In the genomic region with DNA sequence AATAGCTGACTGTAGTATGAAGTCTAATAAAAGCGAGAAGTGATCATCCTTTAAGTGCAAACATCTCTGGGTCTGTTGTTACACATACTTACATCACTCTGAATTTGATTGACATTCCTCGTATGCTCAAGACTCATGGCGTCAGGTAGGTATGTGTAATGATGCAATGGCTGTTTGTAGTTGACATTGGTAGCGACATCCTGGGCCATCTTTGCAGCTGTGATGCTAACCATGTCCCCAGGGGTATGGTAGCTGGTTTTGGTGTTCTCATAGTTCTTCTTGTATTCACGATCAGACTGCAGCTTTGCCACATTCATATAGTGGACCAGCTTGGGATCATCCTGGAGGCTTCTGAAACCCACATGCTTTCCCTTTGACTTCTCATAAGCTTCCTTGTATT, we compare ENCODE assay signal across 1 cellular context.
TF ChIP-seq lines count a peak whose summit lies in the region.

No MANE protein-coding gene starts in this region.

TF ChIP-seq in K562, 482 proteins besides CTCF, POLR2A, EP300 and RAD21 (continued from another document and continues in another):
- TF ChIP-seq, protein P1, sequence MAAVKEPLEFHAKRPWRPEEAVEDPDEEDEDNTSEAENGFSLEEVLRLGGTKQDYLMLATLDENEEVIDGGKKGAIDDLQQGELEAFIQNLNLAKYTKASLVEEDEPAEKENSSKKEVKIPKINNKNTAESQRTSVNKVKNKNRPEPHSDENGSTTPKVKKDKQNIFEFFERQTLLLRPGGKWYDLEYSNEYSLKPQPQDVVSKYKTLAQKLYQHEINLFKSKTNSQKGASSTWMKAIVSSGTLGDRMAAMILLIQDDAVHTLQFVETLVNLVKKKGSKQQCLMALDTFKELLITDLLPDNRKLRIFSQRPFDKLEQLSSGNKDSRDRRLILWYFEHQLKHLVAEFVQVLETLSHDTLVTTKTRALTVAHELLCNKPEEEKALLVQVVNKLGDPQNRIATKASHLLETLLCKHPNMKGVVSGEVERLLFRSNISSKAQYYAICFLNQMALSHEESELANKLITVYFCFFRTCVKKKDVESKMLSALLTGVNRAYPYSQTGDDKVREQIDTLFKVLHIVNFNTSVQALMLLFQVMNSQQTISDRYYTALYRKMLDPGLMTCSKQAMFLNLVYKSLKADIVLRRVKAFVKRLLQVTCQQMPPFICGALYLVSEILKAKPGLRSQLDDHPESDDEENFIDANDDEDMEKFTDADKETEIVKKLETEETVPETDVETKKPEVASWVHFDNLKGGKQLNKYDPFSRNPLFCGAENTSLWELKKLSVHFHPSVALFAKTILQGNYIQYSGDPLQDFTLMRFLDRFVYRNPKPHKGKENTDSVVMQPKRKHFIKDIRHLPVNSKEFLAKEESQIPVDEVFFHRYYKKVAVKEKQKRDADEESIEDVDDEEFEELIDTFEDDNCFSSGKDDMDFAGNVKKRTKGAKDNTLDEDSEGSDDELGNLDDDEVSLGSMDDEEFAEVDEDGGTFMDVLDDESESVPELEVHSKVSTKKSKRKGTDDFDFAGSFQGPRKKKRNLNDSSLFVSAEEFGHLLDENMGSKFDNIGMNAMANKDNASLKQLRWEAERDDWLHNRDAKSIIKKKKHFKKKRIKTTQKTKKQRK (IDR thresholded peaks at IDR 0.05; ENCODE audit: borderline replicate concordance, low read depth, low read length) = no peak
- peak; percentile 90 for TF ChIP-seq ATF7 (IDR thresholded peaks at IDR 0.05)
- TF ChIP-seq, protein P2, sequence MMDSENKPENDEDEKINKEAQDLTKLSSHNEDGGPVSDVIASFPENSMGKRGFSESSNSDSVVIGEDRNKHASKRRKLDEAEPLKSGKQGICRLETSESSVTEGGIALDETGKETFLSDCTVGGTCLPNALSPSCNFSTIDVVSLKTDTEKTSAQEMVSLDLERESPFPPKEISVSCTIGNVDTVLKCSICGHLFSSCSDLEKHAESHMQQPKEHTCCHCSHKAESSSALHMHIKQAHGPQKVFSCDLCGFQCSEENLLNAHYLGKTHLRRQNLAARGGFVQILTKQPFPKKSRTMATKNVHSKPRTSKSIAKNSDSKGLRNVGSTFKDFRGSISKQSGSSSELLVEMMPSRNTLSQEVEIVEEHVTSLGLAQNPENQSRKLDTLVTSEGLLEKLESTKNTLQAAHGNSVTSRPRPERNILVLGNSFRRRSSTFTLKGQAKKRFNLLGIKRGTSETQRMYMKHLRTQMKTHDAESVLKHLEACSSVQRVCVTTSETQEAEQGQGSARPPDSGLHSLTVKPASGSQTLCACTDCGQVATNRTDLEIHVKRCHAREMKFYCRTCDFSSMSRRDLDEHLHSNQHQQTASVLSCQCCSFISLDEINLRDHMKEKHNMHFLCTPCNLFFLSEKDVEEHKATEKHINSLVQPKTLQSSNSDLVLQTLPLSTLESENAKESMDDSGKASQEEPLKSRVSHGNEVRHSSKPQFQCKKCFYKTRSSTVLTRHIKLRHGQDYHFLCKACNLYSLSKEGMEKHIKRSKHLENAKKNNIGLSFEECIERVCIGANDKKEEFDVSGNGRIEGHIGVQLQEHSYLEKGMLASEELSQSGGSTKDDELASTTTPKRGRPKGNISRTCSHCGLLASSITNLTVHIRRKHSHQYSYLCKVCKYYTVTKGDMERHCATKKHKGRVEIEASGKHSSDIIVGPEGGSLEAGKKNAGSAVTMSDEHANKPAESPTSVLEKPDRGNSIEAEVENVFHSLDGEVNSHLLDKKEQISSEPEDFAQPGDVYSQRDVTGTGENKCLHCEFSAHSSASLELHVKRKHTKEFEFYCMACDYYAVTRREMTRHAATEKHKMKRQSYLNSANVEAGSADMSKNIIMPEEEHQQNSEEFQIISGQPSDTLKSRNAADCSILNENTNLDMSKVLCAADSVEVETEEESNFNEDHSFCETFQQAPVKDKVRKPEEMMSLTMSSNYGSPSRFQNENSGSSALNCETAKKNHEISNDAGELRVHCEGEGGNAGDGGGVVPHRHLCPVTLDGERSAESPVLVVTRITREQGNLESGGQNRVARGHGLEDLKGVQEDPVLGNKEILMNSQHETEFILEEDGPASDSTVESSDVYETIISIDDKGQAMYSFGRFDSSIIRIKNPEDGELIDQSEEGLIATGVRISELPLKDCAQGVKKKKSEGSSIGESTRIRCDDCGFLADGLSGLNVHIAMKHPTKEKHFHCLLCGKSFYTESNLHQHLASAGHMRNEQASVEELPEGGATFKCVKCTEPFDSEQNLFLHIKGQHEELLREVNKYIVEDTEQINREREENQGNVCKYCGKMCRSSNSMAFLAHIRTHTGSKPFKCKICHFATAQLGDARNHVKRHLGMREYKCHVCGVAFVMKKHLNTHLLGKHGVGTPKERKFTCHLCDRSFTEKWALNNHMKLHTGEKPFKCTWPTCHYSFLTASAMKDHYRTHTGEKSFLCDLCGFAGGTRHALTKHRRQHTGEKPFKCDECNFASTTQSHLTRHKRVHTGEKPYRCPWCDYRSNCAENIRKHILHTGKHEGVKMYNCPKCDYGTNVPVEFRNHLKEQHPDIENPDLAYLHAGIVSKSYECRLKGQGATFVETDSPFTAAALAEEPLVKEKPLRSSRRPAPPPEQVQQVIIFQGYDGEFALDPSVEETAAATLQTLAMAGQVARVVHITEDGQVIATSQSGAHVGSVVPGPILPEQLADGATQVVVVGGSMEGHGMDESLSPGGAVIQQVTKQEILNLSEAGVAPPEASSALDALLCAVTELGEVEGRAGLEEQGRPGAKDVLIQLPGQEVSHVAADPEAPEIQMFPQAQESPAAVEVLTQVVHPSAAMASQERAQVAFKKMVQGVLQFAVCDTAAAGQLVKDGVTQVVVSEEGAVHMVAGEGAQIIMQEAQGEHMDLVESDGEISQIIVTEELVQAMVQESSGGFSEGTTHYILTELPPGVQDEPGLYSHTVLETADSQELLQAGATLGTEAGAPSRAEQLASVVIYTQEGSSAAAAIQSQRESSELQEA (IDR thresholded peaks at IDR 0.05; ENCODE audit: low read depth) = no peak
- TF ChIP-seq ZNF146 (CRISPR knock-in tag; IDR thresholded peaks at IDR 0.05; ENCODE audit: unreplicated experiment) = no peak
- no peak for TF ChIP-seq PCBP1 (IDR thresholded peaks at IDR 0.05; ENCODE audit: low read depth, low read length, poor library complexity, severe bottlenecking)
- TF ChIP-seq GABPB2 (CRISPR knock-in tag; conservative IDR thresholded peaks at IDR 0.05) = no peak
- TF ChIP-seq KHSRP (IDR thresholded peaks at IDR 0.05) = no peak
- TF ChIP-seq, protein P3, sequence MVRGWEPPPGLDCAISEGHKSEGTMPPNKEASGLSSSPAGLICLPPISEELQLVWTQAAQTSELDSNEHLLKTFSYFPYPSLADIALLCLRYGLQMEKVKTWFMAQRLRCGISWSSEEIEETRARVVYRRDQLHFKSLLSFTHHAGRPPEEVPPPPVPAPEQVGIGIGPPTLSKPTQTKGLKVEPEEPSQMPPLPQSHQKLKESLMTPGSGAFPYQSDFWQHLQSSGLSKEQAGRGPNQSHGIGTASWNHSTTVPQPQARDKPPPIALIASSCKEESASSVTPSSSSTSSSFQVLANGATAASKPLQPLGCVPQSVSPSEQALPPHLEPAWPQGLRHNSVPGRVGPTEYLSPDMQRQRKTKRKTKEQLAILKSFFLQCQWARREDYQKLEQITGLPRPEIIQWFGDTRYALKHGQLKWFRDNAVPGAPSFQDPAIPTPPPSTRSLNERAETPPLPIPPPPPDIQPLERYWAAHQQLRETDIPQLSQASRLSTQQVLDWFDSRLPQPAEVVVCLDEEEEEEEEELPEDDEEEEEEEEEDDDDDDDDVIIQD (CRISPR knock-in tag; IDR thresholded peaks at IDR 0.05) = no peak
- TF ChIP-seq, protein P4, sequence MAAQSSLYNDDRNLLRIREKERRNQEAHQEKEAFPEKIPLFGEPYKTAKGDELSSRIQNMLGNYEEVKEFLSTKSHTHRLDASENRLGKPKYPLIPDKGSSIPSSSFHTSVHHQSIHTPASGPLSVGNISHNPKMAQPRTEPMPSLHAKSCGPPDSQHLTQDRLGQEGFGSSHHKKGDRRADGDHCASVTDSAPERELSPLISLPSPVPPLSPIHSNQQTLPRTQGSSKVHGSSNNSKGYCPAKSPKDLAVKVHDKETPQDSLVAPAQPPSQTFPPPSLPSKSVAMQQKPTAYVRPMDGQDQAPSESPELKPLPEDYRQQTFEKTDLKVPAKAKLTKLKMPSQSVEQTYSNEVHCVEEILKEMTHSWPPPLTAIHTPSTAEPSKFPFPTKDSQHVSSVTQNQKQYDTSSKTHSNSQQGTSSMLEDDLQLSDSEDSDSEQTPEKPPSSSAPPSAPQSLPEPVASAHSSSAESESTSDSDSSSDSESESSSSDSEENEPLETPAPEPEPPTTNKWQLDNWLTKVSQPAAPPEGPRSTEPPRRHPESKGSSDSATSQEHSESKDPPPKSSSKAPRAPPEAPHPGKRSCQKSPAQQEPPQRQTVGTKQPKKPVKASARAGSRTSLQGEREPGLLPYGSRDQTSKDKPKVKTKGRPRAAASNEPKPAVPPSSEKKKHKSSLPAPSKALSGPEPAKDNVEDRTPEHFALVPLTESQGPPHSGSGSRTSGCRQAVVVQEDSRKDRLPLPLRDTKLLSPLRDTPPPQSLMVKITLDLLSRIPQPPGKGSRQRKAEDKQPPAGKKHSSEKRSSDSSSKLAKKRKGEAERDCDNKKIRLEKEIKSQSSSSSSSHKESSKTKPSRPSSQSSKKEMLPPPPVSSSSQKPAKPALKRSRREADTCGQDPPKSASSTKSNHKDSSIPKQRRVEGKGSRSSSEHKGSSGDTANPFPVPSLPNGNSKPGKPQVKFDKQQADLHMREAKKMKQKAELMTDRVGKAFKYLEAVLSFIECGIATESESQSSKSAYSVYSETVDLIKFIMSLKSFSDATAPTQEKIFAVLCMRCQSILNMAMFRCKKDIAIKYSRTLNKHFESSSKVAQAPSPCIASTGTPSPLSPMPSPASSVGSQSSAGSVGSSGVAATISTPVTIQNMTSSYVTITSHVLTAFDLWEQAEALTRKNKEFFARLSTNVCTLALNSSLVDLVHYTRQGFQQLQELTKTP (IDR thresholded peaks at IDR 0.05; ENCODE audit: low read depth in 1 of 2, partially characterized antibody in 2 of 2) = no peak
- no peak for TF ChIP-seq NCOA6 (IDR thresholded peaks at IDR 0.05)
- TF ChIP-seq KAT2B (IDR thresholded peaks at IDR 0.05; ENCODE audit: low read depth, low read length) = no peak
- TF ChIP-seq, protein P5, sequence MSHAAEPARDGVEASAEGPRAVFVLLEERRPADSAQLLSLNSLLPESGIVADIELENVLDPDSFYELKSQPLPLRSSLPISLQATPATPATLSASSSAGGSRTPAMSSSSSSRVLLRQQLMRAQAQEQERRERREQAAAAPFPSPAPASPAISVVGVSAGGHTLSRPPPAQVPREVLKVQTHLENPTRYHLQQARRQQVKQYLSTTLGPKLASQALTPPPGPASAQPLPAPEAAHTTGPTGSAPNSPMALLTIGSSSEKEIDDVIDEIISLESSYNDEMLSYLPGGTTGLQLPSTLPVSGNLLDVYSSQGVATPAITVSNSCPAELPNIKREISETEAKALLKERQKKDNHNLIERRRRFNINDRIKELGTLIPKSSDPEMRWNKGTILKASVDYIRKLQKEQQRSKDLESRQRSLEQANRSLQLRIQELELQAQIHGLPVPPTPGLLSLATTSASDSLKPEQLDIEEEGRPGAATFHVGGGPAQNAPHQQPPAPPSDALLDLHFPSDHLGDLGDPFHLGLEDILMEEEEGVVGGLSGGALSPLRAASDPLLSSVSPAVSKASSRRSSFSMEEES (CRISPR knock-in tag; IDR thresholded peaks at IDR 0.05) = no peak
- no peak for TF ChIP-seq STAT5A (IDR thresholded peaks at IDR 0.05; ENCODE audit: borderline replicate concordance, low read length)
- TF ChIP-seq CREB1 (IDR thresholded peaks at IDR 0.05) = no peak
- no peak for TF ChIP-seq CREB1 (CRISPR knock-in tag; IDR thresholded peaks at IDR 0.05)
- TF ChIP-seq CCAR2 (IDR thresholded peaks at IDR 0.05; ENCODE audit: low read depth, low read length) = no peak
- TF ChIP-seq PTRF (tag; IDR thresholded peaks at IDR 0.05) = 0 out of 2 replicates have a peak, but pooled peaks have one; percentile 33
- TF ChIP-seq, protein P6, sequence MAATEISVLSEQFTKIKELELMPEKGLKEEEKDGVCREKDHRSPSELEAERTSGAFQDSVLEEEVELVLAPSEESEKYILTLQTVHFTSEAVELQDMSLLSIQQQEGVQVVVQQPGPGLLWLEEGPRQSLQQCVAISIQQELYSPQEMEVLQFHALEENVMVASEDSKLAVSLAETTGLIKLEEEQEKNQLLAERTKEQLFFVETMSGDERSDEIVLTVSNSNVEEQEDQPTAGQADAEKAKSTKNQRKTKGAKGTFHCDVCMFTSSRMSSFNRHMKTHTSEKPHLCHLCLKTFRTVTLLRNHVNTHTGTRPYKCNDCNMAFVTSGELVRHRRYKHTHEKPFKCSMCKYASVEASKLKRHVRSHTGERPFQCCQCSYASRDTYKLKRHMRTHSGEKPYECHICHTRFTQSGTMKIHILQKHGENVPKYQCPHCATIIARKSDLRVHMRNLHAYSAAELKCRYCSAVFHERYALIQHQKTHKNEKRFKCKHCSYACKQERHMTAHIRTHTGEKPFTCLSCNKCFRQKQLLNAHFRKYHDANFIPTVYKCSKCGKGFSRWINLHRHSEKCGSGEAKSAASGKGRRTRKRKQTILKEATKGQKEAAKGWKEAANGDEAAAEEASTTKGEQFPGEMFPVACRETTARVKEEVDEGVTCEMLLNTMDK (IDR thresholded peaks at IDR 0.05; ENCODE audit: borderline replicate concordance, insufficient read depth, low read depth, low read length, poor library complexity, severe bottlenecking) = no peak
- no peak for TF ChIP-seq SRSF1 (IDR thresholded peaks at IDR 0.05; ENCODE audit: low read depth, low read length)
- TF ChIP-seq NELFE (IDR thresholded peaks at IDR 0.05; ENCODE audit: insufficient read depth, insufficient read length) = no peak
- TF ChIP-seq ZNF830 (CRISPR knock-in tag; IDR thresholded peaks at IDR 0.05) = no peak
- no peak for TF ChIP-seq XRCC5 (IDR thresholded peaks at IDR 0.05; ENCODE audit: low read depth, low read length)
- TF ChIP-seq, protein P7, sequence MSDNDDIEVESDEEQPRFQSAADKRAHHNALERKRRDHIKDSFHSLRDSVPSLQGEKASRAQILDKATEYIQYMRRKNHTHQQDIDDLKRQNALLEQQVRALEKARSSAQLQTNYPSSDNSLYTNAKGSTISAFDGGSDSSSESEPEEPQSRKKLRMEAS (CRISPR knock-in tag; IDR thresholded peaks at IDR 0.05) = no peak
- no peak for TF ChIP-seq ZNF316 (IDR thresholded peaks at IDR 0.05)
- peak; percentile 94 for TF ChIP-seq SMAD4 (CRISPR knock-in tag; conservative IDR thresholded peaks at IDR 0.05)
- TF ChIP-seq HNRNPH1 (optimal IDR thresholded peaks at IDR 0.05; ENCODE audit: low read depth, low read length) = no peak
- no peak for TF ChIP-seq FIP1L1 (IDR thresholded peaks at IDR 0.05; ENCODE audit: low read depth, low read length, poor library complexity, severe bottlenecking)
- TF ChIP-seq STAG1 (CRISPR knock-in tag; IDR thresholded peaks at IDR 0.05; ENCODE audit: borderline replicate concordance) = no peak
- TF ChIP-seq CC2D1A (IDR thresholded peaks at IDR 0.05) = no peak
- no peak for TF ChIP-seq ZBTB7A (IDR thresholded peaks at IDR 0.05; ENCODE audit: borderline replicate concordance, control insufficient read depth, low read depth, low read length)
- no peak for TF ChIP-seq ZNF408 (CRISPR knock-in tag; IDR thresholded peaks at IDR 0.05; ENCODE audit: low read depth)
- TF ChIP-seq, protein P8, sequence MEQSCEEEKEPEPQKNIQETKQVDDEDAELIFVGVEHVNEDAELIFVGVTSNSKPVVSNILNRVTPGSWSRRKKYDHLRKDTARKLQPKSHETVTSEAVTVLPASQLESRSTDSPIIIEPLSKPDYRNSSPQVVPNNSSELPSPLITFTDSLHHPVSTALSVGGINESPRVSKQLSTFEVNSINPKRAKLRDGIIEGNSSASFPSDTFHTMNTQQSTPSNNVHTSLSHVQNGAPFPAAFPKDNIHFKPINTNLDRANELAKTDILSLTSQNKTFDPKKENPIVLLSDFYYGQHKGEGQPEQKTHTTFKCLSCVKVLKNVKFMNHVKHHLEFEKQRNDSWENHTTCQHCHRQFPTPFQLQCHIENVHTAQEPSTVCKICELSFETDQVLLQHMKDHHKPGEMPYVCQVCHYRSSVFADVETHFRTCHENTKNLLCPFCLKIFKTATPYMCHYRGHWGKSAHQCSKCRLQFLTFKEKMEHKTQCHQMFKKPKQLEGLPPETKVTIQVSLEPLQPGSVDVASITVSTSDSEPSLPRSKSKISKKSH (CRISPR knock-in tag; IDR thresholded peaks at IDR 0.05) = no peak
- no peak for TF ChIP-seq WHSC1 (IDR thresholded peaks at IDR 0.05; ENCODE audit: low read length)
- no peak for TF ChIP-seq MYBL2 (IDR thresholded peaks at IDR 0.05; ENCODE audit: low read depth)
- no peak for TF ChIP-seq MYBL2 (CRISPR knock-in tag; IDR thresholded peaks at IDR 0.05; ENCODE audit: borderline replicate concordance)
